Comparison of ENCODE assay signal across 19 cellular contexts in genomic region chr6:136604928-136605485, GRCh38. TPM values are rescaled to one million over a fixed set of nuclear protein-coding genes. Genes with fewer than 3 reads are reported as not detected.
DNase-seq lines count a peak whose midpoint lies in the region; ATAC-seq and TF ChIP-seq lines count a peak whose summit lies in the region.
"Had no signal": no experiment of that assay in that cellular context is flagged by ENCODE, and none has a peak within 500 bp of the region (broad histone marks: within the 10 kb centered on the region; RNA-seq: fewer than 3 reads in every experiment).

No MANE protein-coding gene starts in this region.

- H3K36me3 Mint-ChIP-seq in activated naive CD4-positive, alpha-beta T cell treated with anti-CD3 and anti-CD28 coated beads, Interleukin-2, amount 50 U/mL, for 72 hours, result peaks cover 0 to 7% of the 10 kb centered on the region in 2 donors
- H3K36me3 Mint-ChIP-seq: brain, neural progenitor cell had no signal

- no peaks in the 10 kb centered on the region for H3K36me3 ChIP-seq in testis (ENCODE audit: low read depth, missing control alignments)
- H3K36me3 ChIP-seq: neural progenitor cell had no signal

- peaks cover 24% of the 10 kb centered on the region for H3K4me1 ChIP-seq in testis
- H3K4me1 ChIP-seq: neural progenitor cell had no signal

- H3K4me3 ChIP-seq in fibroblast of villous mesenchyme (ENCODE audit: low read depth, low read length) (no peak overlapping the region), testis (no peak overlapping the region)
- H3K4me3 ChIP-seq: neural progenitor cell had no signal

- H3K9me3 ChIP-seq in testis, result no peaks in the 10 kb centered on the region

- DNase-seq in DMS53 (lab: John Stamatoyannopoulos, UW), result peak; percentile 11
- no peak for DNase-seq in DMS53 treated with DMSO at 0.1 percent for 48 hours (lab: John Stamatoyannopoulos, UW; ENCODE audit: unreplicated experiment)
- peak; percentile 40 for DNase-seq in NCI-H345 treated with DMSO at 0.1 percent for 48 hours (lab: John Stamatoyannopoulos, UW; ENCODE audit: unreplicated experiment)
- peak; percentile 85 for DNase-seq in fibroblast of villous mesenchyme (ENCODE audit: low read depth)
- DNase-seq in testis, result no peak
- no peak for DNase-seq in SKM-1 (lab: John Stamatoyannopoulos, UW; ENCODE audit: unreplicated experiment)
- DNase-seq in activated naive CD4-positive, alpha-beta T cell treated with anti-CD3 and anti-CD28 coated beads, Interleukin-2, amount 50 U/mL, for 72 hours (ENCODE audit: low spot score in 2 of 2), result no peak
- DNase-seq: NCI-H1417 treated with DMSO at 0.1 percent for 48 hours; NCI-H2171 treated with DMSO at 0.1 percent for 48 hours; stimulated activated CD4-positive, alpha-beta T cell treated with anti-CD3 and anti-CD28 coated beads, Interleukin-4, amount 100 ng/mL, for 1 hour; T1000; trophoblast cell had no signal

- intact Hi-C loops in testis (cut with DNase I; ENCODE audit: low total_unique reads), result no loop called here

- no peak for TF ChIP-seq CTCF in fibroblast of villous mesenchyme (IDR thresholded peaks at IDR 0.05; ENCODE audit: insufficient read depth, low read depth, low read length)
- no peak for TF ChIP-seq CTCF in testis (IDR thresholded peaks at IDR 0.05)

- ATAC-seq in activated CD4-positive, CD25-positive, alpha-beta regulatory T cell treated with anti-CD3 and anti-CD28 coated beads, Interleukin-2, amount 50 U/mL, for 24 hours, result no peak
- no peak for ATAC-seq in activated naive CD4-positive, alpha-beta T cell treated with anti-CD3 and anti-CD28 coated beads, Interleukin-2, amount 50 U/mL, for 72 hours
- ATAC-seq: left lobe of liver had no signal

- no peaks in the 10 kb centered on the region for H3K27me3 ChIP-seq in testis
- H3K27me3 ChIP-seq: neural progenitor cell had no signal

- H3K27ac ChIP-seq in testis, result peak overlapping the region; percentile 64 to 71
- H3K27ac ChIP-seq: neural progenitor cell had no signal

- H3K27ac Mint-ChIP-seq in activated naive CD4-positive, alpha-beta T cell treated with anti-CD3 and anti-CD28 coated beads, Interleukin-2, amount 50 U/mL, for 72 hours, result no peak overlapping the region
- H3K27ac Mint-ChIP-seq: activated naive CD8-positive, alpha-beta T cell; B cell; neural progenitor cell; stimulated activated naive CD8-positive, alpha-beta T cell treated with anti-CD3 and anti-CD28 coated beads, Interleukin-15, Interleukin-2, amounts not matched to agents 100 ng/mL and 50 ng/mL, for 24 hours had no signal

- H3K9me3 Mint-ChIP-seq in activated naive CD4-positive, alpha-beta T cell treated with anti-CD3 and anti-CD28 coated beads, Interleukin-2, amount 50 U/mL, for 72 hours, result no peaks in the 10 kb centered on the region
- H3K9me3 Mint-ChIP-seq: neural progenitor cell; stimulated activated naive CD8-positive, alpha-beta T cell treated with anti-CD3 and anti-CD28 coated beads, Interleukin-15, Interleukin-2, amounts not matched to agents 100 ng/mL and 50 ng/mL, for 24 hours had no signal

- 37 to 54% methylated on average over 4 of the region's 4 CpGs for WGBS in testis, 2 donors

- TF ChIP-seq POLR2A in testis (IDR thresholded peaks at IDR 0.05), result no peak

RNA-seq across cellular contexts. Expression of gene MAP7, which starts 54.8 kb away (rescaled TPM):
- total RNA-seq in fibroblast of villous mesenchyme, result 0.64 and 1.3 TPM in 2 replicates
- total RNA-seq in testis, result 10 to 100 TPM; 38.5 to 48.7 TPM
- 61.4 TPM for polyA plus RNA-seq in testis (ENCODE audit: insufficient read depth, low read depth, low replicate concordance)
- total RNA-seq in activated naive CD4-positive, alpha-beta T cell treated with anti-CD3 and anti-CD28 coated beads, Interleukin-2, amount 50 U/mL, for 72 hours, result 1 to 10 TPM; 1.3 to 2.7 TPM

Comparison
In these comparisons a context has a peak if more than half of its experiments do, and no peak if none do; other contexts are left out.
1. DNase-seq: peak in DMS53 (single experiment), NCI-H345 treated with DMSO at 0.1 percent for 48 hours (single experiment) and fibroblast of villous mesenchyme (single experiment); none in DMS53 treated with DMSO at 0.1 percent for 48 hours (single experiment), testis (single experiment), SKM-1 (single experiment) and activated naive CD4-positive, alpha-beta T cell treated with anti-CD3 and anti-CD28 coated beads, Interleukin-2, amount 50 U/mL, for 72 hours (0 of 2).
2. RNA of gene MAP7, which starts 54.8 kb away (total RNA-seq): 38.5 to 48.7 TPM in testis; 1.3 to 2.7 TPM in activated naive CD4-positive, alpha-beta T cell treated with anti-CD3 and anti-CD28 coated beads, Interleukin-2, amount 50 U/mL, for 72 hours and 0.64 to 1.3 TPM in fibroblast of villous mesenchyme; every median in the first group is over 10 times any median in the second.